In the genomic region with DNA sequence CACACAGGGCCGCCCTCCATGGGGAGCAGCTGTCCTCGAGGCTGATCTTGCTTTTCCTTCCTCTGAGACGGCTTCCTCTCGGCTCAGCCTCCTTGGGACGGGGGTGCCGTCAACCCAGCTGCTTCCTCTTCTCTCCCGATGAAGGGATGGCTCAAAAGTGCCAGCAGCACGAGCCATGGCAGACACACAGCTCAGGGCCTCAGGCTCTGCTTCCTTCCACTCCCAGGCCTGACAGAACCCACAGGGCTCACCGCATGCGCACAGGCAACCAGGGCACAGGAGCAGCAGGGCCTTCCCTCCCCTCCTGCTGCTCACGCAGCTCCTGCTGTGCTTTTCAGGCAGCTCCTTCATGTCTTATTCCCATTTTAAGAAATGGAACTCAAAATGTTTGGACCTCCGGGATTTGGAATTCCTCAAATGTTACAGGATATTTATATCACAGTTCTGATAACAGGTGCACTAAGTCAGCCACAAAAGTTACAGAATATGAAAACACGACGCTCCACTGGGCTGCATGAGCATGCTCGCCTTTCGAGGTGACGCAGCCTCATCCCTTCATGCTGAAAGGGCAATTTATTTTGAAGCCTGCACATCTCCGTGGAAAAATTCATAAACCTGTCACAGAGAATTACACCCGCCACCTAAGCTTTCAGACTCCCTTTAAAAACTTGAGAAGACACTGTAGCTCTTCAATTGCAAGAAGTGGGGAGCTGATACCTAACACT, we compare ENCODE assay signal across 13 cellular contexts.
DNase-seq lines count a peak whose midpoint lies in the region; ATAC-seq and TF ChIP-seq lines count a peak whose summit lies in the region.
"Had no signal": no experiment of that assay in that cellular context is flagged by ENCODE, and none has a peak within 500 bp of the region (broad histone marks: within the 10 kb centered on the region; RNA-seq: fewer than 3 reads in every experiment).

No MANE protein-coding gene starts in this region.

- intact Hi-C loops in left lung (cut with DNase I) (no loop called here), sciatic nerve (cut with DNase I) (no loop called here)

- H3K27me3 ChIP-seq in left lung: no peaks in the 10 kb centered on the region

- H3K36me3 Mint-ChIP-seq in brain: no peaks in the 10 kb centered on the region

- H3K4me1 ChIP-seq in left lung: peaks cover 0 to 15% of the 10 kb centered on the region in 2 donors

- H3K27ac Mint-ChIP-seq in brain: peak overlapping the region in 3 of 5 experiments; percentile 30 to 96 (median 91)
- H3K27ac Mint-ChIP-seq: activated T-cell treated with anti-CD3 and anti-CD28 coated beads, Interleukin-2, amount 50 U/mL, for 24 hours; B cell had no signal

- TF ChIP-seq CTCF in brain (conservative IDR thresholded peaks at IDR 0.05) (no peak), left lung (IDR thresholded peaks at IDR 0.05) (no peak)

- no peaks in the 10 kb centered on the region for H3K9me3 ChIP-seq in left lung

- H3K9me3 Mint-ChIP-seq in brain: no peaks in the 10 kb centered on the region
- H3K9me3 Mint-ChIP-seq: activated T-cell treated with anti-CD3 and anti-CD28 coated beads, Interleukin-2, amount 50 U/mL, for 24 hours had no signal

- peaks cover 4% of the 10 kb centered on the region for H3K27me3 Mint-ChIP-seq in brain

- no peaks in the 10 kb centered on the region for H3K36me3 ChIP-seq in left lung

- H3K4me3 ChIP-seq in left lung: no peak overlapping the region
- H3K4me3 ChIP-seq: skin epidermis had no signal

- H3K27ac ChIP-seq in left lung: peak overlapping the region in 1 of 2 donors; percentile 57

- H3K4me3 Mint-ChIP-seq in brain: no peak overlapping the region
- H3K4me3 Mint-ChIP-seq: activated T-cell treated with anti-CD3 and anti-CD28 coated beads, Interleukin-2, amount 50 U/mL, for 24 hours; B cell had no signal

- DNase-seq in CD1c-positive myeloid dendritic cell (ENCODE audit: extremely low spot score) (peak; percentile 65), left lung (peak; percentile 73 to 83), sciatic nerve (ENCODE audit: low spot score) (peak; percentile 69), NCI-H524 (lab: John Stamatoyannopoulos, UW) (no peak), NCI-H2196 (lab: John Stamatoyannopoulos, UW; ENCODE audit: unreplicated experiment) (no peak), NOMO-1 treated with dmso at 0.1 percent for 144 hours (lab: John Stamatoyannopoulos, UW; ENCODE audit: unreplicated experiment) (no peak)
- no peak for DNase-seq in activated naive CD4-positive, alpha-beta T cell (lab: John Stamatoyannopoulos, UW)
- DNase-seq: activated T-cell treated with anti-CD3 and anti-CD28 coated beads, Interleukin-2, amount 50 U/mL, for 24 hours; GF-D8; NCI-H2171 treated with DMSO at 0.1 percent for 48 hours had no signal

- peaks cover 43% of the 10 kb centered on the region for H3K4me1 Mint-ChIP-seq in brain
- H3K4me1 Mint-ChIP-seq: B cell had no signal

- ATAC-seq in left lung: peak; percentile 63
- ATAC-seq in sciatic nerve: peak; percentile 78

Comparison
In these comparisons a context has a peak if more than half of its experiments do, and no peak if none do; other contexts are left out.
1. DNase-seq: peak in CD1c-positive myeloid dendritic cell (single experiment), left lung (2 of 2) and sciatic nerve (single experiment); none in NCI-H524 (0 of 2), NCI-H2196 (single experiment), NOMO-1 treated with dmso at 0.1 percent for 144 hours (single experiment) and activated naive CD4-positive, alpha-beta T cell (0 of 4).